In the genomic region with DNA sequence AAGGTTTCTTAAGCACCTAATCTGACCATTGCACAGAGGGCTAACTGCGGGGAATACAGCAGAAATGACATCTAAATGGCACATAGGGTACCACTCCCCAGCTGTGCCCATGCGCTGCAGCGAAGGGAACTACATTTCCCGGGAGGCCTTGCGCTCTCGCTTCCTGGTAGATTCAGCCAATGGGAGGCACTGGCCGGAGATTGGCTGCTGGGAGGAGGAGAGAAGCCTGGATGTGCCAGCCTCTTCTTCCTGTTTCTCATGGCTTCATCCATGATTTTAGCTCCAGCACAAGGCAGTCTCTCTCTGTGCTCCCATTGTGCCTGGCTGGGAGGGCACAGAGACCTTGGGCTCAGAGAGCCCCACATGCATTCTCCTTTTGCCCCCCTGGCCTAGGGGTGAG, we compare ENCODE assay signal across 8 cellular contexts.
DNase-seq lines count a peak whose midpoint lies in the region; ATAC-seq and TF ChIP-seq lines count a peak whose summit lies in the region.

No MANE protein-coding gene starts in this region.

- no peaks in the 10 kb centered on the region for H3K9me3 Mint-ChIP-seq in naive thymus-derived CD8-positive, alpha-beta T cell
- no peaks in the 10 kb centered on the region for H3K9me3 Mint-ChIP-seq in stimulated activated naive CD8-positive, alpha-beta T cell treated with anti-CD3 and anti-CD28 coated beads, Interleukin-15, amount 100 ng/mL, for 72 hours

- POLR2A ChIA-PET in naive thymus-derived CD8-positive, alpha-beta T cell (lab: Charles Lee): no interaction called here

- TF ChIP-seq POLR2A in GM18505 (IDR thresholded peaks at IDR 0.05; ENCODE audit: borderline replicate concordance, extremely low read depth, insufficient read depth, insufficient read length): no peak

- ATAC-seq in GM18505 (IDR thresholded peaks at IDR 0.05; ENCODE audit: unreplicated experiment) (peak; percentile 44), GM18511 (IDR thresholded peaks at IDR 0.05; ENCODE audit: unreplicated experiment) (no peak)
- ATAC-seq in naive thymus-derived CD8-positive, alpha-beta T cell: no peak
- ATAC-seq in stimulated activated naive CD8-positive, alpha-beta T cell treated with anti-CD3 and anti-CD28 coated beads, Interleukin-15, amount 100 ng/mL, for 72 hours: no peak

- H3K27ac Mint-ChIP-seq in naive thymus-derived CD8-positive, alpha-beta T cell: no peak overlapping the region
- H3K27ac Mint-ChIP-seq in stimulated activated naive CD8-positive, alpha-beta T cell treated with anti-CD3 and anti-CD28 coated beads, Interleukin-15, amount 100 ng/mL, for 72 hours: peak overlapping the region in 1 of 2 donors; percentile 3

- peaks cover 0 to 2% (median 1%) of the 10 kb centered on the region in 4 donors for H3K4me1 Mint-ChIP-seq in naive thymus-derived CD8-positive, alpha-beta T cell
- H3K4me1 Mint-ChIP-seq in stimulated activated naive CD8-positive, alpha-beta T cell treated with anti-CD3 and anti-CD28 coated beads, Interleukin-15, amount 100 ng/mL, for 72 hours: peaks cover 6% of the 10 kb centered on the region

- DNase-seq in NCI-H1048 (lab: John Stamatoyannopoulos, UW) (peak; percentile 10), amniotic stem cell (lab: John Stamatoyannopoulos, UW) (peak; percentile 11), islet precursor cell (peak; percentile 76)
- no peak for DNase-seq in naive thymus-derived CD8-positive, alpha-beta T cell
- no peak for DNase-seq in activated naive CD4-positive, alpha-beta T cell treated with anti-CD3 and anti-CD28 coated beads, Interleukin-2, amount 50 U/mL, for 16 hours
- DNase-seq in stimulated activated naive CD8-positive, alpha-beta T cell treated with anti-CD3 and anti-CD28 coated beads, Interleukin-15, amount 100 ng/mL, for 72 hours: no peak

- H3K27me3 Mint-ChIP-seq in naive thymus-derived CD8-positive, alpha-beta T cell: peaks cover 2 to 28% (median 5%) of the 10 kb centered on the region in 5 donors
- peaks cover 13% of the 10 kb centered on the region for H3K27me3 Mint-ChIP-seq in stimulated activated naive CD8-positive, alpha-beta T cell treated with anti-CD3 and anti-CD28 coated beads, Interleukin-15, amount 100 ng/mL, for 72 hours

- H3K4me3 Mint-ChIP-seq in naive thymus-derived CD8-positive, alpha-beta T cell: no peak overlapping the region
- H3K4me3 Mint-ChIP-seq in stimulated activated naive CD8-positive, alpha-beta T cell treated with anti-CD3 and anti-CD28 coated beads, Interleukin-15, amount 100 ng/mL, for 72 hours: no peak overlapping the region

- H3K36me3 Mint-ChIP-seq in naive thymus-derived CD8-positive, alpha-beta T cell: no peaks in the 10 kb centered on the region

Comparison
In these comparisons a context has a peak if more than half of its experiments do, and no peak if none do; other contexts are left out.
1. DNase-seq: peak in NCI-H1048 (single experiment), amniotic stem cell (single experiment) and islet precursor cell (single experiment); none in naive thymus-derived CD8-positive, alpha-beta T cell (0 of 10), activated naive CD4-positive, alpha-beta T cell treated with anti-CD3 and anti-CD28 coated beads, Interleukin-2, amount 50 U/mL, for 16 hours (single experiment) and stimulated activated naive CD8-positive, alpha-beta T cell treated with anti-CD3 and anti-CD28 coated beads, Interleukin-15, amount 100 ng/mL, for 72 hours (0 of 2).